In genomic region chr19:34175173-34175572, GRCh38 we compare ENCODE assay signal across 1 cellular context.
TF ChIP-seq lines count a peak whose summit lies in the region.

No MANE protein-coding gene starts in this region.

TF ChIP-seq in HEK293, 187 proteins besides CTCF, POLR2A, EP300 and RAD21 (continued from another document):
- TF ChIP-seq SP7 (tag by site-specific recombination; IDR thresholded peaks at IDR 0.05) (0 out of 2 replicates have a peak, but pooled peaks have one; percentile 24), ZNF664 (tag by site-specific recombination; IDR thresholded peaks at IDR 0.05) (peak; percentile 68), IKZF3 (tag by site-specific recombination; IDR thresholded peaks at IDR 0.05) (peak; percentile 10; the same call in 1 of the 2 replicates), HIC1 (tag by site-specific recombination; IDR thresholded peaks at IDR 0.05) (peak; percentile 49; the same call in 1 of the 2 replicates), ZNF76 (tag by site-specific recombination; IDR thresholded peaks at IDR 0.05; ENCODE audit: borderline replicate concordance, low read depth) (peak; percentile 77), ZNF121 (tag by site-specific recombination; IDR thresholded peaks at IDR 0.05) (peak; percentile 98), ZNF600 (tag by site-specific recombination; IDR thresholded peaks at IDR 0.05) (peak; percentile 42), ZNF580 (tag by site-specific recombination; IDR thresholded peaks at IDR 0.05) (peak; percentile 73; the same call in 1 of the 2 replicates), BCL11B (tag by site-specific recombination; IDR thresholded peaks at IDR 0.05; ENCODE audit: low read depth) (peak; percentile 96), ZBTB17 (tag by site-specific recombination; IDR thresholded peaks at IDR 0.05) (peak; percentile 62; the same call in 1 of the 2 replicates), ZNF2 (tag by site-specific recombination; IDR thresholded peaks at IDR 0.05) (peak; percentile 48; the same call in 1 of the 2 replicates), ZNF335 (tag by site-specific recombination; conservative IDR thresholded peaks at IDR 0.05) (0 out of 2 replicates have a peak, but pooled peaks have one; percentile 40), ZEB2 (tag by site-specific recombination; IDR thresholded peaks at IDR 0.05) (peak; percentile 50; the same call in 1 of the 2 replicates), PRDM10 (tag by site-specific recombination; IDR thresholded peaks at IDR 0.05) (peak; percentile 66), OSR2 (tag by site-specific recombination; IDR thresholded peaks at IDR 0.05) (peak; percentile 94), ZXDB (tag by site-specific recombination; IDR thresholded peaks at IDR 0.05) (0 out of 2 replicates have a peak, but pooled peaks have one; percentile 17), KLF17 (tag by site-specific recombination; IDR thresholded peaks at IDR 0.05) (peak; percentile 43; the same call in 1 of the 2 replicates)
- TF ChIP-seq, protein P1, sequence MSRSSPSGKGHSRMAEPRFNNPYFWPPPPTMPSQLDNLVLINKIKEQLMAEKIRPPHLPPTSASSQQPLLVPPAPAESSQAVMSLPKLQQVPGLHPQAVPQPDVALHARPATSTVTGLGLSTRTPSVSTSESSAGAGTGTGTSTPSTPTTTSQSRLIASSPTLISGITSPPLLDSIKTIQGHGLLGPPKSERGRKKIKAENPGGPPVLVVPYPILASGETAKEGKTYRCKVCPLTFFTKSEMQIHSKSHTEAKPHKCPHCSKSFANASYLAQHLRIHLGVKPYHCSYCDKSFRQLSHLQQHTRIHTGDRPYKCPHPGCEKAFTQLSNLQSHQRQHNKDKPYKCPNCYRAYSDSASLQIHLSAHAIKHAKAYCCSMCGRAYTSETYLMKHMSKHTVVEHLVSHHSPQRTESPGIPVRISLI (tag by site-specific recombination; IDR thresholded peaks at IDR 0.05), result peak; percentile 90
